ENCODE assay signal across 15 cellular contexts in the genomic region with DNA sequence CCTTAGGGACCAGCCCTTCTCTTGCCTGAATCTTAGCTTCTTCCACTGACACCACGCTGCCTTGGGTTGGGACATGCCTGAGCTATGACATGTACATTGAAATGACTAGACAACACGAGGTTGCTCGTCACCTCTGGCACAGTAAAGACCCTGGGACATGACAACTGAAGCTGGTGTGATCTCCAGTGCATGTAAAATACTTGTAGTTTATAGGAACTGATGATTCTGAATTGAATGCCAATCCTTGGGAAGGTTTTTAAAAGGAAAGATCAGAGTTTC.
DNase-seq lines count a peak whose midpoint lies in the region; ATAC-seq and TF ChIP-seq lines count a peak whose summit lies in the region.
"Had no signal": no experiment of that assay in that cellular context is flagged by ENCODE, and none has a peak within 500 bp of the region (broad histone marks: within the 10 kb centered on the region; RNA-seq: fewer than 3 reads in every experiment).

No MANE protein-coding gene starts in this region.

- no peak overlapping the region for H3K4me3 Mint-ChIP-seq in HFFc6

- DNase-seq in HFFc6 (peak; percentile 19), brain microvascular endothelial cell (peak; percentile 33), kidney tubule cell (ENCODE audit: low spot score) (peak; percentile 88), substantia nigra (lab: John Stamatoyannopoulos, UW) (no peak), NOMO-1 treated with dmso at 0.1 percent for 144 hours (lab: John Stamatoyannopoulos, UW; ENCODE audit: unreplicated experiment) (no peak), NCI-H345 treated with DMSO at 0.1 percent for 48 hours (lab: John Stamatoyannopoulos, UW; ENCODE audit: unreplicated experiment) (no peak)
- DNase-seq: BE2C; KG1; NCI-H1417 treated with DMSO at 0.1 percent for 48 hours; NCI-H345; right lobe of liver; SIG-M5; stimulated activated CD4-positive, alpha-beta T cell treated with anti-CD3 and anti-CD28 coated beads, Interleukin-2, amount 100 ng/mL, for 48 hours had no signal

- no peaks in the 10 kb centered on the region for H3K27me3 ChIP-seq in brain microvascular endothelial cell (replicated peaks)
- H3K27me3 ChIP-seq: BE2C, right lobe of liver had no signal

- in situ Hi-C loops in brain microvascular endothelial cell (cut with HindIII; ENCODE audit: low pct_ligation_motif_present, low sequenced_read_pairs) = no loop called here

- H3K36me3 ChIP-seq in brain microvascular endothelial cell (replicated peaks) = no peaks in the 10 kb centered on the region
- H3K36me3 ChIP-seq: BE2C, right lobe of liver had no signal

- H3K27me3 Mint-ChIP-seq in HFFc6 (ENCODE audit: insufficient read depth) = peaks cover 2% of the 10 kb centered on the region; the same call in 1 of the 2 replicates

- no peak for TF ChIP-seq CTCF in HFFc6 (IDR thresholded peaks at IDR 0.05)
- TF ChIP-seq CTCF in brain microvascular endothelial cell (IDR thresholded peaks at IDR 0.05; ENCODE audit: low read depth, low read length, missing control alignments) = no peak

- peak overlapping the region; percentile 96; the same call in 1 of the 2 replicates for H3K27ac Mint-ChIP-seq in HFFc6

- ATAC-seq in HG02938 (IDR thresholded peaks at IDR 0.05; ENCODE audit: unreplicated experiment) (no peak), HG02981 (IDR thresholded peaks at IDR 0.05; ENCODE audit: unreplicated experiment) (no peak)
- ATAC-seq: right lobe of liver had no signal

- H3K9me3 Mint-ChIP-seq in HFFc6 = no peaks in the 10 kb centered on the region

- H3K36me3 Mint-ChIP-seq in HFFc6 (ENCODE audit: low read depth) = no peaks in the 10 kb centered on the region

- H3K4me1 Mint-ChIP-seq in HFFc6 (ENCODE audit: low read depth) = peaks cover 80% of the 10 kb centered on the region

- no peak overlapping the region for H3K27ac ChIP-seq in brain microvascular endothelial cell
- peak overlapping the region; percentile 83 for H3K27ac ChIP-seq in substantia nigra (ENCODE audit: low read depth, low read length, poor library complexity, severe bottlenecking)
- H3K27ac ChIP-seq: right lobe of liver had no signal

- no peak overlapping the region for H3K4me3 ChIP-seq in brain microvascular endothelial cell (ENCODE audit: low read depth, low read length)
- H3K4me3 ChIP-seq: right lobe of liver had no signal

Comparison
In these comparisons a context has a peak if more than half of its experiments do, and no peak if none do; other contexts are left out.
1. DNase-seq: peak in HFFc6 (single experiment), brain microvascular endothelial cell (single experiment) and kidney tubule cell (single experiment); none in substantia nigra (0 of 49), NOMO-1 treated with dmso at 0.1 percent for 144 hours (single experiment) and NCI-H345 treated with DMSO at 0.1 percent for 48 hours (single experiment).